Comparison of ENCODE assay signal across 12 cellular contexts in the genomic region with DNA sequence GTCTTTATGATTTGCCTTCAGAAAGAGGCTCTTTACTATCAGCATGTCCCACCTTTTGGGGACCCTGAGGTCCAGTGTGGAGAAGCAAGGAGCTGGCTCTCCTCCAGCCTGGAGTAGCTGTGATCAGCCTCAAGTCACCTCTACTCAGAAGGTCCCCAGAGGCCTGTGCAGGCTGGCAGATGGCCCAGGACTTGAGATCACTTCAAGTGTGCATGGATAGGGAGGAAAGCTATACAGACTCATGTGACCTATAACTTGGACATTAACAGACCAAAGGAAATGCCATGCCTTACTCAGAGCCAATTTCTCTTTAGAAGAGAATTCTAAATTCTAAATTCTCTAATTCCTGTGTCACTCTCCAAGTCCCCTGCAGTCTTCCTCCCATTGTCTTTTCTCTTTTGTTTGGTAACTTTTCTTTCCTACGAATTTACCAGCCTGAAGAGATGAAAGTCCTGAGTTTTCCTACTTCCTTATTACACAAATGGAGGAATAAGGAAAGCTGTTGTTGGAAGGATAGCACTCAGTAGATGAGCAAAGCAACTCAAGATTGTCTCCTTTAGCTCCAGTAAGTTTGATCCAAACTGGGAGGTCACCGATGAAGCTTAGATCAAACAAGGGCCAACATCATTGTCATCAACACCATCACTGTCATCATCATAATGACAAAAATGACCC.
DNase-seq lines count a peak whose midpoint lies in the region; TF ChIP-seq lines count a peak whose summit lies in the region.
"Had no signal": no experiment of that assay in that cellular context is flagged by ENCODE, and none has a peak within 500 bp of the region (broad histone marks: within the 10 kb centered on the region; RNA-seq: fewer than 3 reads in every experiment).

No MANE protein-coding gene starts in this region.

- no peak for TF ChIP-seq CTCF in fibroblast of villous mesenchyme (IDR thresholded peaks at IDR 0.05; ENCODE audit: insufficient read depth, low read depth, low read length)

- no peak overlapping the region for H3K4me3 ChIP-seq in fibroblast of villous mesenchyme (ENCODE audit: low read depth, low read length)

- DNase-seq in EL: peak; percentile 54
- DNase-seq in RPMI7951 (ENCODE audit: low read depth): peak; percentile 68
- peak; percentile 69 for DNase-seq in fibroblast of villous mesenchyme (ENCODE audit: low read depth)
- peak; percentile 87 for DNase-seq in posterior vena cava (ENCODE audit: low spot score)
- DNase-seq in activated effector memory CD4-positive, alpha-beta T cell treated with anti-CD3 and anti-CD28 coated beads, Interleukin-2, amount 50 U/mL, for 16 hours: no peak
- DNase-seq in GF-D8 (lab: John Stamatoyannopoulos, UW): no peak
- DNase-seq in cerebellar nuclear complex (lab: John Stamatoyannopoulos, UW): no peak
- no peak for DNase-seq in T-helper 1 cell
- DNase-seq: effector memory CD4-positive, alpha-beta T cell; NCI-H2227 treated with DMSO at 0.1 percent for 48 hours; nephron progenitor cell; stimulated activated CD4-positive, alpha-beta T cell treated with anti-CD3 and anti-CD28 coated beads, Interleukin-1b, Interleukin-23, amount 100 ng/mL, for 48 hours had no signal

- intact Hi-C loops in posterior vena cava (cut with DNase I): no loop called here

Comparison
In these comparisons a context has a peak if more than half of its experiments do, and no peak if none do; other contexts are left out.
1. DNase-seq: peak in EL (single experiment), RPMI7951 (single experiment), fibroblast of villous mesenchyme (single experiment) and posterior vena cava (single experiment); none in activated effector memory CD4-positive, alpha-beta T cell treated with anti-CD3 and anti-CD28 coated beads, Interleukin-2, amount 50 U/mL, for 16 hours (single experiment), GF-D8 (single experiment), cerebellar nuclear complex (0 of 2) and T-helper 1 cell (0 of 5).